Comparison of ENCODE assay signal across 8 cellular contexts in the genomic region with DNA sequence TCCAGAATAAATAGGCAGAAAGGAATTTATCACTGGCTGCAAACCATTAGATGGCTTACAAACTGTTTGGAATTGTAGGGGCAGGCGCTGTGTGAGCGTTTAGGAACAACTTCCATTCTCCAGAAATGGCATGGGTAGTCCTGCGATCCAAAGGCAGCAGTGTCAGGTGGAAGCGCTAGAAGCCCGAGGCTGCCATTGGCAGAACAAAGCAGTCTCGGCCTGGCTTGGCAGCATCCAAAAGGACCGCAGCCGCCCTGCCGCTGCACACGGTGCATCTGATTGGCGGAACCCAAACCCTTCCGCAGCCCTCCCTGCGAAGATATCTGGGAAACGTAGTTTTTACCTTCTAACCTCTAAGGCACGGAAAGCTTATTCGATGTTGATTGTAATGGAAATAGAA. TPM values are rescaled to one million over a fixed set of nuclear protein-coding genes. Genes with fewer than 3 reads are reported as not detected.
DNase-seq lines count a peak whose midpoint lies in the region; ATAC-seq, FAIRE-seq and TF ChIP-seq lines count a peak whose summit lies in the region.

No MANE protein-coding gene starts in this region.

- H3K27ac Mint-ChIP-seq in activated CD8-positive, alpha-beta memory T cell treated with anti-CD3 and anti-CD28 coated beads, Interleukin-2, amount 10 ng/mL, durations not matched to agents 7 days and 5 days, result peak overlapping the region; percentile 45

- H3K9me3 Mint-ChIP-seq in activated CD8-positive, alpha-beta memory T cell treated with anti-CD3 and anti-CD28 coated beads, Interleukin-2, amount 10 ng/mL, durations not matched to agents 7 days and 5 days (ENCODE audit: low read depth), result no peaks in the 10 kb centered on the region

- peak overlapping the region; percentile 49 for H3K4me3 Mint-ChIP-seq in activated CD8-positive, alpha-beta memory T cell treated with anti-CD3 and anti-CD28 coated beads, Interleukin-2, amount 10 ng/mL, durations not matched to agents 7 days and 5 days

- H3K36me3 Mint-ChIP-seq in activated CD8-positive, alpha-beta memory T cell treated with anti-CD3 and anti-CD28 coated beads, Interleukin-2, amount 10 ng/mL, durations not matched to agents 7 days and 5 days, result no peaks in the 10 kb centered on the region

- intact Hi-C loops in lower leg skin (cut with DNase I; ENCODE audit: low total_unique reads), result no loop called here

- WGBS in lower leg skin, 2 donors, result 6 to 10% methylated on average over 16 of the region's 16 CpGs

- peaks cover 26% of the 10 kb centered on the region for H3K4me1 Mint-ChIP-seq in activated CD8-positive, alpha-beta memory T cell treated with anti-CD3 and anti-CD28 coated beads, Interleukin-2, amount 10 ng/mL, durations not matched to agents 7 days and 5 days

- no peak overlapping the region for H3K4me3 ChIP-seq in lower leg skin (ENCODE audit: low read depth, poor library complexity, severe bottlenecking)

- CTCF ChIA-PET in activated CD8-positive, alpha-beta memory T cell treated with anti-CD3 and anti-CD28 coated beads, Interleukin-2, amount 10 ng/mL, durations not matched to agents 7 days and 5 days (lab: Charles Lee), result interaction anchor here (1.2 kb wide), 1 partner anchor 12 kb away, joined by 3 read pairs; no protein-coding TSS in a partner anchor

- TF ChIP-seq CTCF in lower leg skin (IDR thresholded peaks at IDR 0.05), result no peak
- TF ChIP-seq CTCF in D721Med (IDR thresholded peaks at IDR 0.05; ENCODE audit: insufficient read depth, missing control alignments), result no peak

- H3K27me3 Mint-ChIP-seq in activated CD8-positive, alpha-beta memory T cell treated with anti-CD3 and anti-CD28 coated beads, Interleukin-2, amount 10 ng/mL, durations not matched to agents 7 days and 5 days, result no peaks in the 10 kb centered on the region

- peak; percentile 74 for DNase-seq in activated CD8-positive, alpha-beta memory T cell treated with anti-CD3 and anti-CD28 coated beads, Interleukin-2, amount 10 ng/mL, durations not matched to agents 7 days and 5 days
- peak; percentile 8 for DNase-seq in effector CD8-positive, alpha-beta T cell (lab: John Stamatoyannopoulos, UW)
- peak; percentile 64 to 93 for DNase-seq in lower leg skin (ENCODE audit: low spot score in 2 of 2)
- peak; percentile 36 to 48 for DNase-seq in stimulated activated CD4-positive, alpha-beta T cell treated with anti-CD3 and anti-CD28 coated beads, Interleukin-2, amount 100 ng/mL, for 48 hours
- DNase-seq in D721Med (ENCODE audit: insufficient read length, low spot score), result no peak
- no peak for DNase-seq in GM12891 (ENCODE audit: insufficient read length, low spot score)

- no peak for FAIRE-seq in D721Med (lab: Jason Lieb, UNC)
- FAIRE-seq in GM12891 (lab: Jason Lieb, UNC), result no peak

- no peak for TF ChIP-seq POLR2A in lower leg skin (IDR thresholded peaks at IDR 0.05)
- TF ChIP-seq POLR2A in GM12891 (IDR thresholded peaks at IDR 0.05; ENCODE audit: low read depth, low read length), result no peak

- ATAC-seq in GM19463 (IDR thresholded peaks at IDR 0.05; ENCODE audit: unreplicated experiment) (peak; percentile 91), HG03565 (IDR thresholded peaks at IDR 0.05; ENCODE audit: unreplicated experiment) (peak; percentile 78)
- ATAC-seq in activated CD8-positive, alpha-beta memory T cell treated with anti-CD3 and anti-CD28 coated beads, Interleukin-2, amount 10 ng/mL, durations not matched to agents 7 days and 5 days, result peak; percentile 88

TF ChIP-seq in GM12891, 5 proteins besides CTCF, POLR2A, EP300 and RAD21:
- no peak for TF ChIP-seq PAX5 (IDR thresholded peaks at IDR 0.05; ENCODE audit: insufficient read depth, low read length, severe bottlenecking)
- no peak for TF ChIP-seq TAF1 (IDR thresholded peaks at IDR 0.05; ENCODE audit: low read depth, low read length)
- TF ChIP-seq POU2F2 (IDR thresholded peaks at IDR 0.05; ENCODE audit: low read depth, low read length), result no peak
- TF ChIP-seq POLR2AphosphoS5 (IDR thresholded peaks at IDR 0.05; ENCODE audit: low read depth, low read length), result no peak
- no peak for TF ChIP-seq SPI1 (IDR thresholded peaks at IDR 0.05; ENCODE audit: low read depth, low read length)

RNA-seq across cellular contexts. Expression of gene YTHDC1, which starts 23.6 kb away (rescaled TPM):
- 10 to 100 TPM; 70.7 to 76.6 TPM for total RNA-seq in activated CD8-positive, alpha-beta memory T cell treated with anti-CD3 and anti-CD28 coated beads, Interleukin-2, amount 10 ng/mL, durations not matched to agents 7 days and 5 days
- total RNA-seq in lower leg skin, result 100 to 1,000 TPM in 2 of 4 donors, 10 to 100 TPM in 2; 57.1 to 117 (median 88.0) TPM
- 44.4 TPM for polyA plus RNA-seq in GM12891 (2012; ENCODE audit: low read depth, missing spikeins)

Comparison
In these comparisons a context has a peak if more than half of its experiments do, and no peak if none do; other contexts are left out.
1. DNase-seq: peak in activated CD8-positive, alpha-beta memory T cell treated with anti-CD3 and anti-CD28 coated beads, Interleukin-2, amount 10 ng/mL, durations not matched to agents 7 days and 5 days (single experiment), effector CD8-positive, alpha-beta T cell (single experiment), lower leg skin (2 of 2) and stimulated activated CD4-positive, alpha-beta T cell treated with anti-CD3 and anti-CD28 coated beads, Interleukin-2, amount 100 ng/mL, for 48 hours (2 of 2); none in D721Med (single experiment) and GM12891 (single experiment).
2. Peak in every context shown above with its lines, with median percentiles within 50 percentile points of each other: ATAC-seq.